ENCODE assay signal across 20 cellular contexts in the genomic region with DNA sequence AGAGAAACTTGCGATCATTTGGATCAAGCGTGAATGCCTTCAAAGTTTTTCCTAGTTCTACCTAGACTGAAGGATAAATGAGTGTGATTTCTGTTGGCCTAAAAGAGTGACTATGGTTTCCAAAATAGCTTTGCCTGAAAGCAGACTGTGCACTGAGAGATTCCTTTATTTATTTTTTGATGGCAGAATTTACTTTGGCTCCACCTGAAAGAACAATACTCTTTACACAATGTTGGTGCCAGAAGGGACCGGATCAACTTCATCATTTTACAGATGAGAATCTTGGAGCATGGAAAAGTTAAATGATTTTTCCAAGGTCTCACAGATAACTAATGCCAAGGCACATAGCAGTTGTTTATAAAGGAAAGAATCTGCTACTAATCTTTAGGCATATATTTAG.
DNase-seq lines count a peak whose midpoint lies in the region; ATAC-seq and FAIRE-seq lines count a peak whose summit lies in the region.
"Had no signal": no experiment of that assay in that cellular context is flagged by ENCODE, and none has a peak within 500 bp of the region (broad histone marks: within the 10 kb centered on the region; RNA-seq: fewer than 3 reads in every experiment).

No MANE protein-coding gene starts in this region.

- no peaks in the 10 kb centered on the region for H3K4me1 Mint-ChIP-seq in stimulated activated naive CD8-positive, alpha-beta T cell treated with anti-CD3 and anti-CD28 coated beads, Interleukin-15, amount 100 ng/mL, for 72 hours
- no peaks in the 10 kb centered on the region for H3K4me1 Mint-ChIP-seq in activated T-helper 2 cell treated with anti-CD3 and anti-CD28 coated beads, Interferon-gamma antibody, Interleukin-2, Interleukin-4, amounts not matched to agents 10 μg/mL and 5 μg/mL and 100 μg/mL, durations not matched to agents 14 hours and 24 hours and 36 hours (ENCODE audit: low read depth)
- H3K4me1 Mint-ChIP-seq: CD14-positive monocyte, IgD-negative memory B cell had no signal

- H3K27ac Mint-ChIP-seq in stimulated activated naive CD8-positive, alpha-beta T cell treated with anti-CD3 and anti-CD28 coated beads, Interleukin-15, amount 100 ng/mL, for 72 hours: no peak overlapping the region
- no peak overlapping the region for H3K27ac Mint-ChIP-seq in activated T-helper 2 cell treated with anti-CD3 and anti-CD28 coated beads, Interferon-gamma antibody, Interleukin-2, Interleukin-4, amounts not matched to agents 10 μg/mL and 5 μg/mL and 100 μg/mL, durations not matched to agents 14 hours and 24 hours and 36 hours
- H3K27ac Mint-ChIP-seq: B cell, CD14-positive monocyte had no signal

- H3K27me3 Mint-ChIP-seq in stimulated activated naive CD8-positive, alpha-beta T cell treated with anti-CD3 and anti-CD28 coated beads, Interleukin-15, amount 100 ng/mL, for 72 hours: no peaks in the 10 kb centered on the region
- H3K27me3 Mint-ChIP-seq in activated T-helper 2 cell treated with anti-CD3 and anti-CD28 coated beads, Interferon-gamma antibody, Interleukin-2, Interleukin-4, amounts not matched to agents 10 μg/mL and 5 μg/mL and 100 μg/mL, durations not matched to agents 14 hours and 24 hours and 36 hours (ENCODE audit: low read depth): no peaks in the 10 kb centered on the region
- H3K27me3 Mint-ChIP-seq: B cell had no signal

- no peak overlapping the region for H3K4me3 Mint-ChIP-seq in stimulated activated naive CD8-positive, alpha-beta T cell treated with anti-CD3 and anti-CD28 coated beads, Interleukin-15, amount 100 ng/mL, for 72 hours
- H3K4me3 Mint-ChIP-seq in activated T-helper 2 cell treated with anti-CD3 and anti-CD28 coated beads, Interferon-gamma antibody, Interleukin-2, Interleukin-4, amounts not matched to agents 10 μg/mL and 5 μg/mL and 100 μg/mL, durations not matched to agents 14 hours and 24 hours and 36 hours (ENCODE audit: low read depth): no peak overlapping the region
- H3K4me3 Mint-ChIP-seq: B cell, CD14-positive monocyte, IgD-negative memory B cell had no signal

- intact Hi-C loops in left colon (cut with DNase I, micrococcal nuclease): no loop called here
- intact Hi-C loops in activated T-helper 2 cell treated with anti-CD3 and anti-CD28 coated beads, Interferon-gamma antibody, Interleukin-2, Interleukin-4, amounts not matched to agents 10 μg/mL and 5 μg/mL and 100 μg/mL, durations not matched to agents 14 hours and 24 hours and 36 hours (cut with micrococcal nuclease): no loop called here

- DNase-seq in NCI-H345 (lab: John Stamatoyannopoulos, UW) (peak; percentile 47), NCI-H345 treated with DMSO at 0.1 percent for 48 hours (lab: John Stamatoyannopoulos, UW; ENCODE audit: unreplicated experiment) (no peak), NCI-H69 (lab: John Stamatoyannopoulos, UW) (peak; percentile 78), left colon (no peak), RCC 7860 (ENCODE audit: low spot score) (no peak)
- DNase-seq in stimulated activated naive CD8-positive, alpha-beta T cell treated with anti-CD3 and anti-CD28 coated beads, Interleukin-15, amount 100 ng/mL, for 72 hours: no peak
- DNase-seq in activated T-helper 2 cell treated with anti-CD3 and anti-CD28 coated beads, Interferon-gamma antibody, Interleukin-2, Interleukin-4, amounts not matched to agents 10 μg/mL and 5 μg/mL and 100 μg/mL, durations not matched to agents 14 hours and 24 hours and 36 hours (ENCODE audit: low spot score): no peak
- DNase-seq: DMS79 treated with DMSO at 0.1 percent for 48 hours, NCI-H1436, NCI-H187 treated with DMSO at 0.1 percent for 48 hours, NCI-H226, NCI-H526 treated with DMSO at 0.1 percent for 48 hours, OCI-M1, T-helper 1 cell had no signal

- FAIRE-seq in RCC 7860 (lab: Jason Lieb, UNC): no peak
- FAIRE-seq: A549, HTR-8/SVneo had no signal

- no peaks in the 10 kb centered on the region for H3K36me3 Mint-ChIP-seq in activated T-helper 2 cell treated with anti-CD3 and anti-CD28 coated beads, Interferon-gamma antibody, Interleukin-2, Interleukin-4, amounts not matched to agents 10 μg/mL and 5 μg/mL and 100 μg/mL, durations not matched to agents 14 hours and 24 hours and 36 hours (ENCODE audit: low read depth)
- H3K36me3 Mint-ChIP-seq: CD14-positive monocyte, IgD-negative memory B cell had no signal

- ATAC-seq in left colon: peak; percentile 64
- ATAC-seq in stimulated activated naive CD8-positive, alpha-beta T cell treated with anti-CD3 and anti-CD28 coated beads, Interleukin-15, amount 100 ng/mL, for 72 hours: no peak
- ATAC-seq: A549, Right ventricle myocardium inferior had no signal

- H3K9me3 Mint-ChIP-seq in stimulated activated naive CD8-positive, alpha-beta T cell treated with anti-CD3 and anti-CD28 coated beads, Interleukin-15, amount 100 ng/mL, for 72 hours: peaks cover 0 to 6% of the 10 kb centered on the region in 2 donors
- H3K9me3 Mint-ChIP-seq in activated T-helper 2 cell treated with anti-CD3 and anti-CD28 coated beads, Interferon-gamma antibody, Interleukin-2, Interleukin-4, amounts not matched to agents 10 μg/mL and 5 μg/mL and 100 μg/mL, durations not matched to agents 14 hours and 24 hours and 36 hours: no peaks in the 10 kb centered on the region
- H3K9me3 Mint-ChIP-seq: IgD-negative memory B cell had no signal

Comparison
In these comparisons a context has a peak if more than half of its experiments do, and no peak if none do; other contexts are left out.
1. DNase-seq: peak in NCI-H345 (single experiment) and NCI-H69 (single experiment); none in NCI-H345 treated with DMSO at 0.1 percent for 48 hours (single experiment), left colon (0 of 2), RCC 7860 (single experiment), stimulated activated naive CD8-positive, alpha-beta T cell treated with anti-CD3 and anti-CD28 coated beads, Interleukin-15, amount 100 ng/mL, for 72 hours (0 of 2) and activated T-helper 2 cell treated with anti-CD3 and anti-CD28 coated beads, Interferon-gamma antibody, Interleukin-2, Interleukin-4, amounts not matched to agents 10 μg/mL and 5 μg/mL and 100 μg/mL, durations not matched to agents 14 hours and 24 hours and 36 hours (single experiment).